Comparison of ENCODE assay signal across 8 cellular contexts in the genomic region with DNA sequence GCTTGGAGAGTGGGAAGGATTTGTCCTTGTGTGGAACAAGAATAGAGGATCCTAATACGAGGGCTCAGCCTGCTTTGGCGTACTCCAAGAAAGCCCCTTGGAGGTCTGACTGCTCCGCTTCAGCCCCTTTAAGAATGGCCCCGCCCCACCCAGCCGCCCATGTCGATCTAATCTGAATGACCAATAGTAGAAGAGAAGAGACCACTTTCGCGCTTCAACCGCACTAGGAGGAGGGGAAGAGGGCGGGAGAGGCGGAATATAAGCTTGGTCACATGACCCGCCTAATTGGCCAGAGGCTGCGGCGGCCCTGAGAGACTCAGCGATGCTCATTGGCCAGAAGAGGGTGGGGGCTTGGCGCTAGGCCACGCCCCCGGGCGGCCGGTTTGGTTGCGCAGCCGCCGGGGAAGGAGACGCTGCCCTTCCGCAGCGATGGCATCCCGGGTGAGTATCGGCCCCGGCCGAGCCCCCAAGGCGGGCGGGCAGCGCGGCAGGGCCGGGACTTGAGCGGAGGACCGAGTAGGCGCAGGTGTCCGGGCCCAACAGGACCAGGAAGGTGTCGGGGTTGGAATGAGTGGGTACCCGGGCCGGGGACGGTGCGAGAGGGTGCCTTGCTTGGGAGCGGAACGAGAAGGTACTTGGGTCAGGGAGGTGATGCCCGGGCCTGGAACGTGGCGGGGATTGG. TPM values are rescaled to one million over a fixed set of nuclear protein-coding genes. Genes with fewer than 3 reads are reported as not detected.
DNase-seq lines count a peak whose midpoint lies in the region; ATAC-seq and TF ChIP-seq lines count a peak whose summit lies in the region.

A gene with protein sequence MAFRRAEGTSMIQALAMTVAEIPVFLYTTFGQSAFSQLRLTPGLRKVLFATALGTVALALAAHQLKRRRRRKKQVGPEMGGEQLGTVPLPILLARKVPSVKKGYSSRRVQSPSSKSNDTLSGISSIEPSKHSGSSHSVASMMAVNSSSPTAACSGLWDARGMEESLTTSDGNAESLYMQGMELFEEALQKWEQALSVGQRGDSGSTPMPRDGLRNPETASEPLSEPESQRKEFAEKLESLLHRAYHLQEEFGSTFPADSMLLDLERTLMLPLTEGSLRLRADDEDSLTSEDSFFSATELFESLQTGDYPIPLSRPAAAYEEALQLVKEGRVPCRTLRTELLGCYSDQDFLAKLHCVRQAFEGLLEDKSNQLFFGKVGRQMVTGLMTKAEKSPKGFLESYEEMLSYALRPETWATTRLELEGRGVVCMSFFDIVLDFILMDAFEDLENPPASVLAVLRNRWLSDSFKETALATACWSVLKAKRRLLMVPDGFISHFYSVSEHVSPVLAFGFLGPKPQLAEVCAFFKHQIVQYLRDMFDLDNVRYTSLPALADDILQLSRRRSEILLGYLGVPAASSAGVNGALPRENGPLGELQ (plus strand): TSS at position 386 of the 682 bp plus-strand sequence. CDS start 3,969 bp downstream, outside the sequence.

- peaks cover 10 to 24% (median 19%) of the 10 kb centered on the region in 4 donors for H3K4me1 ChIP-seq in liver (ENCODE audit: control insufficient read depth in 4 of 4, insufficient read depth in 4 of 4, low read length in 3 of 4)

- no peaks in the 10 kb centered on the region for H3K27me3 ChIP-seq in liver (ENCODE audit: control insufficient read depth in 4 of 4, insufficient read depth in 4 of 4, low read length in 3 of 4)

- H3K9me3 ChIP-seq in liver (ENCODE audit: control insufficient read depth in 4 of 4, low read length in 3 of 4), result no peaks in the 10 kb centered on the region

- WGBS in liver, result under 1% methylated on average over 49 of the region's 49 CpGs

- peak within 1 kb of the TSS; percentile 86 to 96 (median 87) for H3K4me3 ChIP-seq in liver (ENCODE audit: low read depth in 1 of 3, low read length in 3 of 3)

- ATAC-seq in GM19395 (IDR thresholded peaks at IDR 0.05; ENCODE audit: unreplicated experiment), result peak; percentile 93
- ATAC-seq in HG03565 (IDR thresholded peaks at IDR 0.05; ENCODE audit: unreplicated experiment), result peak; percentile 94

- TF ChIP-seq RAD21 in liver (IDR thresholded peaks at IDR 0.05), result peak; percentile 32 to 43

- no peak for TF ChIP-seq CTCF in C4-2B (conservative IDR thresholded peaks at IDR 0.05)
- TF ChIP-seq CTCF in liver (IDR thresholded peaks at IDR 0.05; ENCODE audit: low read depth, low read length, missing input control), result no peak

- peaks cover 0 to under 1% (median 0%) of the 10 kb centered on the region in 4 donors for H3K36me3 ChIP-seq in liver (ENCODE audit: control insufficient read depth in 4 of 4, insufficient read depth in 3 of 4, low read depth in 1 of 4, low read length in 3 of 4)

- H3K9ac ChIP-seq in liver (ENCODE audit: low read depth in 1 of 2, low read length in 2 of 2), result peak within 1 kb of the TSS; percentile 52 to 61

- DNase-seq in NCI-H774 (lab: John Stamatoyannopoulos, UW) (peak; percentile 99), dermis microvascular lymphatic vessel endothelial cell (ENCODE audit: low read depth in 2 of 2) (peak; percentile 96 to 99)
- DNase-seq in activated CD4-positive, alpha-beta T cell treated with anti-CD3 and anti-CD28 coated beads, Interleukin-2, amount 50 U/mL, for 48 hours, result peak; percentile 94 to 96
- peak; percentile 96 for DNase-seq in stimulated activated CD4-positive, alpha-beta T cell treated with anti-CD3 and anti-CD28 coated beads, Interleukin-4, amount 100 ng/mL, for 24 hours

- peak within 1 kb of the TSS; percentile 77 for H3K27ac ChIP-seq in C4-2B
- H3K27ac ChIP-seq in liver (ENCODE audit: low read depth in 1 of 2, low read length in 2 of 2), result peak within 1 kb of the TSS in 1 of 2 donors; percentile 29

TF ChIP-seq in liver, 16 proteins besides CTCF, POLR2A, EP300 and RAD21:
- no peak for TF ChIP-seq NR2F2 (IDR thresholded peaks at IDR 0.05)
- TF ChIP-seq, protein P1, sequence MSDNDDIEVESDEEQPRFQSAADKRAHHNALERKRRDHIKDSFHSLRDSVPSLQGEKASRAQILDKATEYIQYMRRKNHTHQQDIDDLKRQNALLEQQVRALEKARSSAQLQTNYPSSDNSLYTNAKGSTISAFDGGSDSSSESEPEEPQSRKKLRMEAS (IDR thresholded peaks at IDR 0.05), result no peak
- TF ChIP-seq, protein P2, sequence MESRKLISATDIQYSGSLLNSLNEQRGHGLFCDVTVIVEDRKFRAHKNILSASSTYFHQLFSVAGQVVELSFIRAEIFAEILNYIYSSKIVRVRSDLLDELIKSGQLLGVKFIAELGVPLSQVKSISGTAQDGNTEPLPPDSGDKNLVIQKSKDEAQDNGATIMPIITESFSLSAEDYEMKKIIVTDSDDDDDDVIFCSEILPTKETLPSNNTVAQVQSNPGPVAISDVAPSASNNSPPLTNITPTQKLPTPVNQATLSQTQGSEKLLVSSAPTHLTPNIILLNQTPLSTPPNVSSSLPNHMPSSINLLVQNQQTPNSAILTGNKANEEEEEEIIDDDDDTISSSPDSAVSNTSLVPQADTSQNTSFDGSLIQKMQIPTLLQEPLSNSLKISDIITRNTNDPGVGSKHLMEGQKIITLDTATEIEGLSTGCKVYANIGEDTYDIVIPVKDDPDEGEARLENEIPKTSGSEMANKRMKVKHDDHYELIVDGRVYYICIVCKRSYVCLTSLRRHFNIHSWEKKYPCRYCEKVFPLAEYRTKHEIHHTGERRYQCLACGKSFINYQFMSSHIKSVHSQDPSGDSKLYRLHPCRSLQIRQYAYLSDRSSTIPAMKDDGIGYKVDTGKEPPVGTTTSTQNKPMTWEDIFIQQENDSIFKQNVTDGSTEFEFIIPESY (IDR thresholded peaks at IDR 0.05), result no peak
- TF ChIP-seq GABPA (IDR thresholded peaks at IDR 0.05 in 1 of 2, conservative IDR thresholded peaks at IDR 0.05 in 1 of 2), result peak in 1 of 2 donors; percentile 78
- TF ChIP-seq EGR1 (IDR thresholded peaks at IDR 0.05; ENCODE audit: low read depth in 2 of 2), result peak in 1 of 2 donors; percentile 27
- TF ChIP-seq HNF4A (conservative IDR thresholded peaks at IDR 0.05), result peak; percentile 33 to 38
- TF ChIP-seq HNF4G (IDR thresholded peaks at IDR 0.05), result no peak
- peak; percentile 29 to 44 for TF ChIP-seq RXRA (IDR thresholded peaks at IDR 0.05)
- no peak for TF ChIP-seq FOXA1 (IDR thresholded peaks at IDR 0.05)
- peak; percentile 44 for TF ChIP-seq TAF1 (conservative IDR thresholded peaks at IDR 0.05)
- TF ChIP-seq, protein P3, sequence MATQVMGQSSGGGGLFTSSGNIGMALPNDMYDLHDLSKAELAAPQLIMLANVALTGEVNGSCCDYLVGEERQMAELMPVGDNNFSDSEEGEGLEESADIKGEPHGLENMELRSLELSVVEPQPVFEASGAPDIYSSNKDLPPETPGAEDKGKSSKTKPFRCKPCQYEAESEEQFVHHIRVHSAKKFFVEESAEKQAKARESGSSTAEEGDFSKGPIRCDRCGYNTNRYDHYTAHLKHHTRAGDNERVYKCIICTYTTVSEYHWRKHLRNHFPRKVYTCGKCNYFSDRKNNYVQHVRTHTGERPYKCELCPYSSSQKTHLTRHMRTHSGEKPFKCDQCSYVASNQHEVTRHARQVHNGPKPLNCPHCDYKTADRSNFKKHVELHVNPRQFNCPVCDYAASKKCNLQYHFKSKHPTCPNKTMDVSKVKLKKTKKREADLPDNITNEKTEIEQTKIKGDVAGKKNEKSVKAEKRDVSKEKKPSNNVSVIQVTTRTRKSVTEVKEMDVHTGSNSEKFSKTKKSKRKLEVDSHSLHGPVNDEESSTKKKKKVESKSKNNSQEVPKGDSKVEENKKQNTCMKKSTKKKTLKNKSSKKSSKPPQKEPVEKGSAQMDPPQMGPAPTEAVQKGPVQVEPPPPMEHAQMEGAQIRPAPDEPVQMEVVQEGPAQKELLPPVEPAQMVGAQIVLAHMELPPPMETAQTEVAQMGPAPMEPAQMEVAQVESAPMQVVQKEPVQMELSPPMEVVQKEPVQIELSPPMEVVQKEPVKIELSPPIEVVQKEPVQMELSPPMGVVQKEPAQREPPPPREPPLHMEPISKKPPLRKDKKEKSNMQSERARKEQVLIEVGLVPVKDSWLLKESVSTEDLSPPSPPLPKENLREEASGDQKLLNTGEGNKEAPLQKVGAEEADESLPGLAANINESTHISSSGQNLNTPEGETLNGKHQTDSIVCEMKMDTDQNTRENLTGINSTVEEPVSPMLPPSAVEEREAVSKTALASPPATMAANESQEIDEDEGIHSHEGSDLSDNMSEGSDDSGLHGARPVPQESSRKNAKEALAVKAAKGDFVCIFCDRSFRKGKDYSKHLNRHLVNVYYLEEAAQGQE (IDR thresholded peaks at IDR 0.05), result peak; percentile 62
- TF ChIP-seq YY1 (IDR thresholded peaks at IDR 0.05), result peak; percentile 88
- peak; percentile 87 for TF ChIP-seq SP1 (IDR thresholded peaks at IDR 0.05)
- TF ChIP-seq FOXA2 (IDR thresholded peaks at IDR 0.05), result peak; percentile 15
- TF ChIP-seq, protein P4, sequence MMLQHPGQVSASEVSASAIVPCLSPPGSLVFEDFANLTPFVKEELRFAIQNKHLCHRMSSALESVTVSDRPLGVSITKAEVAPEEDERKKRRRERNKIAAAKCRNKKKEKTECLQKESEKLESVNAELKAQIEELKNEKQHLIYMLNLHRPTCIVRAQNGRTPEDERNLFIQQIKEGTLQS (IDR thresholded peaks at IDR 0.05), result no peak
- TF ChIP-seq JUND (IDR thresholded peaks at IDR 0.05), result peak in 1 of 2 donors; percentile 24

RNA-seq across cellular contexts. Expression of the gene that starts here (rescaled TPM):
- total RNA-seq in dermis microvascular lymphatic vessel endothelial cell (15.5 and 20.2 TPM in 2 replicates), liver (10 to 100 TPM; 22.8 to 42.6 TPM)
- 10 to 100 TPM in 1 of 2 donors, 1 to 10 TPM in 1; 8.0 to 11.1 TPM for polyA plus RNA-seq in liver
